ENCODE assay signal across 1 cellular context in genomic region chr1:85276290-85277026, GRCh38.
TF ChIP-seq lines count a peak whose summit lies in the region.

Gene BCL10 (minus strand): TSS chr1:85276632. CDS start chr1:85276352, 280 bp downstream.

TF ChIP-seq in HEK293, 187 proteins besides CTCF, POLR2A, EP300 and RAD21 (continued from another document):
- TF ChIP-seq ZBTB6 (tag by site-specific recombination; IDR thresholded peaks at IDR 0.05) (peak; percentile 48; the same call in 1 of the 2 replicates), FEZF1 (tag by site-specific recombination; IDR thresholded peaks at IDR 0.05) (peak; percentile 92), WT1 (tag by site-specific recombination; IDR thresholded peaks at IDR 0.05) (peak; percentile 45; the same call in 1 of the 2 replicates), ZNF521 (tag by site-specific recombination; IDR thresholded peaks at IDR 0.05) (no peak), ZNF837 (tag by site-specific recombination; IDR thresholded peaks at IDR 0.05) (no peak), ZNF302 (tag by site-specific recombination; IDR thresholded peaks at IDR 0.05; ENCODE audit: low read depth) (no peak), IKZF3 (tag by site-specific recombination; IDR thresholded peaks at IDR 0.05) (peak; percentile 75), ZBTB8A (tag by site-specific recombination; IDR thresholded peaks at IDR 0.05) (peak; percentile 87), INSM2 (tag by site-specific recombination; IDR thresholded peaks at IDR 0.05) (no peak), REPIN1 (tag by site-specific recombination; IDR thresholded peaks at IDR 0.05; ENCODE audit: low read depth) (no peak), ZNF366 (tag by site-specific recombination; conservative IDR thresholded peaks at IDR 0.05) (peak; percentile 57), ZNF626 (tag by site-specific recombination; IDR thresholded peaks at IDR 0.05) (no peak), ZSCAN23 (tag by site-specific recombination; IDR thresholded peaks at IDR 0.05) (0 out of 2 replicates have a peak, but pooled peaks have one; percentile 40), ZNF76 (tag by site-specific recombination; IDR thresholded peaks at IDR 0.05; ENCODE audit: borderline replicate concordance, low read depth) (peak; percentile 37; the same call in 1 of the 2 replicates), KLF7 (tag by site-specific recombination; IDR thresholded peaks at IDR 0.05; ENCODE audit: borderline replicate concordance) (0 out of 2 replicates have a peak, but pooled peaks have one; percentile 28), GLIS1 (tag by site-specific recombination; IDR thresholded peaks at IDR 0.05) (peak; percentile 61; the same call in 1 of the 2 replicates), ZNF404 (tag by site-specific recombination; IDR thresholded peaks at IDR 0.05) (no peak), YY1 (tag by site-specific recombination; IDR thresholded peaks at IDR 0.05) (no peak), ZFHX2 (tag by site-specific recombination; conservative IDR thresholded peaks at IDR 0.05) (peak; percentile 69), ZNF394 (tag by site-specific recombination; IDR thresholded peaks at IDR 0.05; ENCODE audit: borderline replicate concordance) (peak; percentile 66; the same call in 1 of the 2 replicates), ZNF48 (tag by site-specific recombination; IDR thresholded peaks at IDR 0.05) (no peak), SP2 (tag by site-specific recombination; IDR thresholded peaks at IDR 0.05) (peak; percentile 97), ZNF24 (tag by site-specific recombination; IDR thresholded peaks at IDR 0.05) (peak; percentile 74; the same call in 1 of the 2 replicates), ZNF843 (tag by site-specific recombination; IDR thresholded peaks at IDR 0.05) (peak; percentile 38; the same call in 1 of the 2 replicates), ZNF416 (tag by site-specific recombination; IDR thresholded peaks at IDR 0.05) (no peak), ZNF777 (tag by site-specific recombination; IDR thresholded peaks at IDR 0.05; ENCODE audit: borderline replicate concordance) (peak; percentile 96), ZNF239 (tag by site-specific recombination; IDR thresholded peaks at IDR 0.05) (peak; percentile 93), OVOL3 (tag by site-specific recombination; IDR thresholded peaks at IDR 0.05) (no peak), GLI4 (tag by site-specific recombination; IDR thresholded peaks at IDR 0.05) (no peak), ZIC2 (tag by site-specific recombination; IDR thresholded peaks at IDR 0.05) (0 out of 2 replicates have a peak, but pooled peaks have one; percentile 1), HOXA7 (CRISPR knock-in tag; IDR thresholded peaks at IDR 0.05; ENCODE audit: borderline replicate concordance) (no peak), SP7 (tag by site-specific recombination; IDR thresholded peaks at IDR 0.05) (peak; percentile 67), ZNF174 (tag by site-specific recombination; IDR thresholded peaks at IDR 0.05) (no peak), ZNF561 (tag by site-specific recombination; IDR thresholded peaks at IDR 0.05; ENCODE audit: borderline replicate concordance) (peak; percentile 75), ZNF529 (tag by site-specific recombination; IDR thresholded peaks at IDR 0.05; ENCODE audit: insufficient replicate concordance) (no peak), BCL11A (tag by site-specific recombination; IDR thresholded peaks at IDR 0.05; ENCODE audit: low read depth) (no peak), ZNF426 (tag by site-specific recombination; IDR thresholded peaks at IDR 0.05) (no peak), ZNF10 (tag by site-specific recombination; IDR thresholded peaks at IDR 0.05) (0 out of 2 replicates have a peak, but pooled peaks have one; percentile 6), MYNN (tag by site-specific recombination; IDR thresholded peaks at IDR 0.05; ENCODE audit: borderline replicate concordance) (no peak), ZFP69B (tag by site-specific recombination; IDR thresholded peaks at IDR 0.05) (peak; percentile 76; the same call in 1 of the 2 replicates), GLIS2 (tag by site-specific recombination; IDR thresholded peaks at IDR 0.05) (peak; percentile 87), SCRT1 (tag by site-specific recombination; IDR thresholded peaks at IDR 0.05; ENCODE audit: borderline replicate concordance) (no peak), ZEB2 (tag by site-specific recombination; IDR thresholded peaks at IDR 0.05) (peak; percentile 88; the same call in 1 of the 2 replicates), HOXC10 (CRISPR knock-in tag; IDR thresholded peaks at IDR 0.05) (no peak), ZNF629 (tag by site-specific recombination; IDR thresholded peaks at IDR 0.05) (peak; percentile 81), SALL2 (tag by site-specific recombination; IDR thresholded peaks at IDR 0.05; ENCODE audit: borderline replicate concordance) (no peak), YY2 (tag by site-specific recombination; IDR thresholded peaks at IDR 0.05) (0 out of 2 replicates have a peak, but pooled peaks have one; percentile 61)
- TF ChIP-seq, protein P1, sequence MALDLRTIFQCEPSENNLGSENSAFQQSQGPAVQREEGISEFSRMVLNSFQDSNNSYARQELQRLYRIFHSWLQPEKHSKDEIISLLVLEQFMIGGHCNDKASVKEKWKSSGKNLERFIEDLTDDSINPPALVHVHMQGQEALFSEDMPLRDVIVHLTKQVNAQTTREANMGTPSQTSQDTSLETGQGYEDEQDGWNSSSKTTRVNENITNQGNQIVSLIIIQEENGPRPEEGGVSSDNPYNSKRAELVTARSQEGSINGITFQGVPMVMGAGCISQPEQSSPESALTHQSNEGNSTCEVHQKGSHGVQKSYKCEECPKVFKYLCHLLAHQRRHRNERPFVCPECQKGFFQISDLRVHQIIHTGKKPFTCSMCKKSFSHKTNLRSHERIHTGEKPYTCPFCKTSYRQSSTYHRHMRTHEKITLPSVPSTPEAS (tag by site-specific recombination; IDR thresholded peaks at IDR 0.05), result no peak
- TF ChIP-seq, protein P2, sequence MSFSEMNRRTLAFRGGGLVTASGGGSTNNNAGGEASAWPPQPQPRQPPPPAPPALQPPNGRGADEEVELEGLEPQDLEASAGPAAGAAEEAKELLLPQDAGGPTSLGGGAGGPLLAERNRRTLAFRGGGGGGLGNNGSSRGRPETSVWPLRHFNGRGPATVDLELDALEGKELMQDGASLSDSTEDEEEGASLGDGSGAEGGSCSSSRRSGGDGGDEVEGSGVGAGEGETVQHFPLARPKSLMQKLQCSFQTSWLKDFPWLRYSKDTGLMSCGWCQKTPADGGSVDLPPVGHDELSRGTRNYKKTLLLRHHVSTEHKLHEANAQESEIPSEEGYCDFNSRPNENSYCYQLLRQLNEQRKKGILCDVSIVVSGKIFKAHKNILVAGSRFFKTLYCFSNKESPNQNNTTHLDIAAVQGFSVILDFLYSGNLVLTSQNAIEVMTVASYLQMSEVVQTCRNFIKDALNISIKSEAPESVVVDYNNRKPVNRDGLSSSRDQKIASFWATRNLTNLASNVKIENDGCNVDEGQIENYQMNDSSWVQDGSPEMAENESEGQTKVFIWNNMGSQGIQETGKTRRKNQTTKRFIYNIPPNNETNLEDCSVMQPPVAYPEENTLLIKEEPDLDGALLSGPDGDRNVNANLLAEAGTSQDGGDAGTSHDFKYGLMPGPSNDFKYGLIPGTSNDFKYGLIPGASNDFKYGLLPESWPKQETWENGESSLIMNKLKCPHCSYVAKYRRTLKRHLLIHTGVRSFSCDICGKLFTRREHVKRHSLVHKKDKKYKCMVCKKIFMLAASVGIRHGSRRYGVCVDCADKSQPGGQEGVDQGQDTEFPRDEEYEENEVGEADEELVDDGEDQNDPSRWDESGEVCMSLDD (tag by site-specific recombination; IDR thresholded peaks at IDR 0.05), result peak; percentile 55; the same call in 1 of the 2 replicates
- TF ChIP-seq, protein P3, sequence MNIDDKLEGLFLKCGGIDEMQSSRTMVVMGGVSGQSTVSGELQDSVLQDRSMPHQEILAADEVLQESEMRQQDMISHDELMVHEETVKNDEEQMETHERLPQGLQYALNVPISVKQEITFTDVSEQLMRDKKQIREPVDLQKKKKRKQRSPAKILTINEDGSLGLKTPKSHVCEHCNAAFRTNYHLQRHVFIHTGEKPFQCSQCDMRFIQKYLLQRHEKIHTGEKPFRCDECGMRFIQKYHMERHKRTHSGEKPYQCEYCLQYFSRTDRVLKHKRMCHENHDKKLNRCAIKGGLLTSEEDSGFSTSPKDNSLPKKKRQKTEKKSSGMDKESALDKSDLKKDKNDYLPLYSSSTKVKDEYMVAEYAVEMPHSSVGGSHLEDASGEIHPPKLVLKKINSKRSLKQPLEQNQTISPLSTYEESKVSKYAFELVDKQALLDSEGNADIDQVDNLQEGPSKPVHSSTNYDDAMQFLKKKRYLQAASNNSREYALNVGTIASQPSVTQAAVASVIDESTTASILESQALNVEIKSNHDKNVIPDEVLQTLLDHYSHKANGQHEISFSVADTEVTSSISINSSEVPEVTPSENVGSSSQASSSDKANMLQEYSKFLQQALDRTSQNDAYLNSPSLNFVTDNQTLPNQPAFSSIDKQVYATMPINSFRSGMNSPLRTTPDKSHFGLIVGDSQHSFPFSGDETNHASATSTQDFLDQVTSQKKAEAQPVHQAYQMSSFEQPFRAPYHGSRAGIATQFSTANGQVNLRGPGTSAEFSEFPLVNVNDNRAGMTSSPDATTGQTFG (tag by site-specific recombination; IDR thresholded peaks at IDR 0.05; ENCODE audit: borderline replicate concordance), result no peak
- TF ChIP-seq, protein P4, sequence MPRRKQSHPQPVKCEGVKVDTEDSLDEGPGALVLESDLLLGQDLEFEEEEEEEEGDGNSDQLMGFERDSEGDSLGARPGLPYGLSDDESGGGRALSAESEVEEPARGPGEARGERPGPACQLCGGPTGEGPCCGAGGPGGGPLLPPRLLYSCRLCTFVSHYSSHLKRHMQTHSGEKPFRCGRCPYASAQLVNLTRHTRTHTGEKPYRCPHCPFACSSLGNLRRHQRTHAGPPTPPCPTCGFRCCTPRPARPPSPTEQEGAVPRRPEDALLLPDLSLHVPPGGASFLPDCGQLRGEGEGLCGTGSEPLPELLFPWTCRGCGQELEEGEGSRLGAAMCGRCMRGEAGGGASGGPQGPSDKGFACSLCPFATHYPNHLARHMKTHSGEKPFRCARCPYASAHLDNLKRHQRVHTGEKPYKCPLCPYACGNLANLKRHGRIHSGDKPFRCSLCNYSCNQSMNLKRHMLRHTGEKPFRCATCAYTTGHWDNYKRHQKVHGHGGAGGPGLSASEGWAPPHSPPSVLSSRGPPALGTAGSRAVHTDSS (tag by site-specific recombination; IDR thresholded peaks at IDR 0.05), result 0 out of 2 replicates have a peak, but pooled peaks have one; percentile 30
- TF ChIP-seq, protein P5, sequence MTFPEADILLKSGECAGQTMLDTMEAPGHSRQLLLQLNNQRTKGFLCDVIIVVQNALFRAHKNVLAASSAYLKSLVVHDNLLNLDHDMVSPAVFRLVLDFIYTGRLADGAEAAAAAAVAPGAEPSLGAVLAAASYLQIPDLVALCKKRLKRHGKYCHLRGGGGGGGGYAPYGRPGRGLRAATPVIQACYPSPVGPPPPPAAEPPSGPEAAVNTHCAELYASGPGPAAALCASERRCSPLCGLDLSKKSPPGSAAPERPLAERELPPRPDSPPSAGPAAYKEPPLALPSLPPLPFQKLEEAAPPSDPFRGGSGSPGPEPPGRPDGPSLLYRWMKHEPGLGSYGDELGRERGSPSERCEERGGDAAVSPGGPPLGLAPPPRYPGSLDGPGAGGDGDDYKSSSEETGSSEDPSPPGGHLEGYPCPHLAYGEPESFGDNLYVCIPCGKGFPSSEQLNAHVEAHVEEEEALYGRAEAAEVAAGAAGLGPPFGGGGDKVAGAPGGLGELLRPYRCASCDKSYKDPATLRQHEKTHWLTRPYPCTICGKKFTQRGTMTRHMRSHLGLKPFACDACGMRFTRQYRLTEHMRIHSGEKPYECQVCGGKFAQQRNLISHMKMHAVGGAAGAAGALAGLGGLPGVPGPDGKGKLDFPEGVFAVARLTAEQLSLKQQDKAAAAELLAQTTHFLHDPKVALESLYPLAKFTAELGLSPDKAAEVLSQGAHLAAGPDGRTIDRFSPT (tag by site-specific recombination; IDR thresholded peaks at IDR 0.05), result peak; percentile 93
- TF ChIP-seq, protein P6, sequence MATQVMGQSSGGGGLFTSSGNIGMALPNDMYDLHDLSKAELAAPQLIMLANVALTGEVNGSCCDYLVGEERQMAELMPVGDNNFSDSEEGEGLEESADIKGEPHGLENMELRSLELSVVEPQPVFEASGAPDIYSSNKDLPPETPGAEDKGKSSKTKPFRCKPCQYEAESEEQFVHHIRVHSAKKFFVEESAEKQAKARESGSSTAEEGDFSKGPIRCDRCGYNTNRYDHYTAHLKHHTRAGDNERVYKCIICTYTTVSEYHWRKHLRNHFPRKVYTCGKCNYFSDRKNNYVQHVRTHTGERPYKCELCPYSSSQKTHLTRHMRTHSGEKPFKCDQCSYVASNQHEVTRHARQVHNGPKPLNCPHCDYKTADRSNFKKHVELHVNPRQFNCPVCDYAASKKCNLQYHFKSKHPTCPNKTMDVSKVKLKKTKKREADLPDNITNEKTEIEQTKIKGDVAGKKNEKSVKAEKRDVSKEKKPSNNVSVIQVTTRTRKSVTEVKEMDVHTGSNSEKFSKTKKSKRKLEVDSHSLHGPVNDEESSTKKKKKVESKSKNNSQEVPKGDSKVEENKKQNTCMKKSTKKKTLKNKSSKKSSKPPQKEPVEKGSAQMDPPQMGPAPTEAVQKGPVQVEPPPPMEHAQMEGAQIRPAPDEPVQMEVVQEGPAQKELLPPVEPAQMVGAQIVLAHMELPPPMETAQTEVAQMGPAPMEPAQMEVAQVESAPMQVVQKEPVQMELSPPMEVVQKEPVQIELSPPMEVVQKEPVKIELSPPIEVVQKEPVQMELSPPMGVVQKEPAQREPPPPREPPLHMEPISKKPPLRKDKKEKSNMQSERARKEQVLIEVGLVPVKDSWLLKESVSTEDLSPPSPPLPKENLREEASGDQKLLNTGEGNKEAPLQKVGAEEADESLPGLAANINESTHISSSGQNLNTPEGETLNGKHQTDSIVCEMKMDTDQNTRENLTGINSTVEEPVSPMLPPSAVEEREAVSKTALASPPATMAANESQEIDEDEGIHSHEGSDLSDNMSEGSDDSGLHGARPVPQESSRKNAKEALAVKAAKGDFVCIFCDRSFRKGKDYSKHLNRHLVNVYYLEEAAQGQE (tag by site-specific recombination; IDR thresholded peaks at IDR 0.05), result no peak
